Comparison of ENCODE assay signal across 10 cellular contexts in the genomic region with DNA sequence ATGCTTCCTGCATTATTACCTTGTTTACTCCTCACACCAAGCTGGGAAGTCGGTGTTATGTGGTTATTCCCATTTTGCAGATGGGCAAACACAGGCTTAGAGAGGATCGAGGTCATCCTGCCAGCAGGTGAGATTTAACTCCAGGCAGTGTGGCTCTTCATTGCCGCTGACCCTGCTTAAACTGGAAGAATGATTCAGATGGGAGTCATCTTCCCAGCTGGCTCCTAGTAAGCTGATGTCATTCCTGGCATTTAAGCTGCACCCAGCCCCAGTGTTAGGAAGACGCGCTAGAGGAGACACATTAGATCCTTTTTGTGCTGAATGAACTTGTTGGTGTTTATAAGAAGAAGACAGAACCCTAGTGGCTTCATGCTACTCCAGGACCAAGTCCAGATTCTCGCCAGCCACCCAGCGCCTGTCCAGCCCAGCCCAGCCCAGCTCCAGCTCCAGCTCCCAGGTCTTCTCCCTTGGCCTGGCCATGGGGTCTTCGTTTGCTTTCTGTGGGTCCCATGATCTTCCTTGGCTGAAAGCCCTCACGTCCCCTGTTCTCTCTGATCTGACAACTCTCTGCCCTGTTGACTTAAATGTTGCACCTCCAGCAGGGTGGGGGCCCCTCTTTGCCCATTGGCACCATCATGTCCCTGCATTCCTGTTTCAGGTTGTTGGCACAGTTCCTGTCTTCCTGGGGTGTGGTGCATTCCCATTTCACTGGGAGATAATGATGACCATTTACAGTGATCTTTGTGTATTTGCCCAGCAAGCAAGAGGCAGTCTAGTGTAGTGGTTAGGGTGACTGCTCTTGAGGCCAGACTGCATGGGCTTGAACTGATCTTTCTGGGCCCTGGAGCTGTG. TPM values are rescaled to one million over a fixed set of nuclear protein-coding genes. Genes with fewer than 3 reads are reported as not detected.
DNase-seq lines count a peak whose midpoint lies in the region; ATAC-seq and TF ChIP-seq lines count a peak whose summit lies in the region.
"Had no signal": no experiment of that assay in that cellular context is flagged by ENCODE, and none has a peak within 500 bp of the region (broad histone marks: within the 10 kb centered on the region; RNA-seq: fewer than 3 reads in every experiment).

No MANE protein-coding gene starts in this region.

- no peak overlapping the region; the same call in 1 of the 2 replicates for H2AFZ ChIP-seq in GM23248
- H2AFZ ChIP-seq: parathyroid adenoma had no signal

- peak overlapping the region; percentile 66 for H3K9ac ChIP-seq in GM23248
- H3K9ac ChIP-seq in colonic mucosa (ENCODE audit: low read depth in 2 of 2, low read length in 2 of 2) = peak overlapping the region in 1 of 2 donors; percentile 19
- H3K9ac ChIP-seq: parathyroid adenoma had no signal

- H3F3A ChIP-seq in GM23248 (ENCODE audit: insufficient read depth) = peaks cover 25% of the 10 kb centered on the region

- H3K4me3 ChIP-seq in GM23248 = peak overlapping the region; percentile 58
- H3K4me3 ChIP-seq in skin epidermis = no peak overlapping the region
- no peak overlapping the region for H3K4me3 ChIP-seq in colonic mucosa

- no peaks in the 10 kb centered on the region for H3K36me3 ChIP-seq in GM23248 (ENCODE audit: low read depth)
- no peaks in the 10 kb centered on the region for H3K36me3 ChIP-seq in colonic mucosa

- H3K79me2 ChIP-seq in GM23248 (ENCODE audit: insufficient read depth) = peaks cover 92% of the 10 kb centered on the region

- TF ChIP-seq CTCF in GM10248 (IDR thresholded peaks at IDR 0.05; ENCODE audit: control extremely low read depth, extremely low read depth, low read depth, missing control alignments) (no peak), colonic mucosa (IDR thresholded peaks at IDR 0.05) (no peak)

- H3K9me3 ChIP-seq in GM23248 (ENCODE audit: low read depth) (no peaks in the 10 kb centered on the region), colonic mucosa (no peaks in the 10 kb centered on the region)

- no peaks in the 10 kb centered on the region for H4K20me1 ChIP-seq in GM23248 (ENCODE audit: insufficient read depth)

- DNase-seq in GM23248 = peak; percentile 98
- peak; percentile 62 for DNase-seq in T1000 (lab: John Stamatoyannopoulos, UW)
- no peak for DNase-seq in Right ventricle myocardium superior
- no peak for DNase-seq in GM10248 (ENCODE audit: extremely low spot score)
- no peak for DNase-seq in colonic mucosa
- DNase-seq in medulla oblongata (ENCODE audit: extremely low spot score) = no peak
- no peak for DNase-seq in SKM-1 treated with dmso at 0.1 percent for 144 hours (lab: John Stamatoyannopoulos, UW; ENCODE audit: unreplicated experiment)

- H3K4me1 ChIP-seq in GM23248 (ENCODE audit: insufficient read depth) (peaks cover 18% of the 10 kb centered on the region), colonic mucosa (no peaks in the 10 kb centered on the region)
- H3K4me1 ChIP-seq: parathyroid adenoma had no signal

- H3K27me3 ChIP-seq in GM23248 (replicated peaks; ENCODE audit: insufficient read depth) (no peaks in the 10 kb centered on the region), colonic mucosa (no peaks in the 10 kb centered on the region)

- intact Hi-C loops in Right ventricle myocardium superior (cut with DNase I) (no loop called here), colonic mucosa (cut with DNase I) (no loop called here)

- H3K9me2 ChIP-seq in GM23248 (ENCODE audit: insufficient read depth) = no peaks in the 10 kb centered on the region

- in situ Hi-C loops in GM23248 (cut with MboI) = no loop called here

- WGBS in GM23248 (ENCODE audit: low coverage in 1 of 2, low lambda C conversion rate in 2 of 2, missing lambda C conversion rate in 2 of 2), 2 experiments = 10 to 11% methylated on average over 9 of the region's 9 CpGs

- peak overlapping the region; percentile 68 for H3K4me2 ChIP-seq in GM23248 (ENCODE audit: unreplicated experiment)

- POLR2A ChIA-PET in GM10248 (lab: Yijun Ruan, JAX) = interaction anchor here (1.1 to 4.1 kb wide), 2 partner anchors 10 to 11 kb away, joined by 3 to 25 read pairs; no protein-coding TSS in a partner anchor

- H3K27ac ChIP-seq in GM23248 (peak overlapping the region; percentile 90), skin epidermis (peak overlapping the region in 13 of 21 experiments; percentile 6 to 77 (median 55)), colonic mucosa (no peak overlapping the region)
- H3K27ac ChIP-seq: HL-60, parathyroid adenoma had no signal

- peak; percentile 78 for ATAC-seq in Right ventricle myocardium superior (ENCODE audit: poor library complexity)

- CTCF ChIA-PET in GM10248 (lab: Yijun Ruan, JAX) = interaction anchor here (0.8 to 1.0 kb wide), 2 partner anchors 9 to 45 kb away, joined by 3 read pairs; no protein-coding TSS in a partner anchor

RNA-seq across cellular contexts. Expression of a gene that starts 13.6 kb away (rescaled TPM):
- 141 and 143 TPM in 2 replicates for total RNA-seq in GM23248 (2014; rRNA removed; shearing (Covaris generic))
- polyA plus RNA-seq in GM23248 (2016; fragmentation: Nextera tagmentation; extraction: Ambion mirVana) = 52.6 and 53.2 TPM in 2 replicates
- total RNA-seq in Right ventricle myocardium superior (194 TPM), colonic mucosa (10 to 100 TPM in 1 of 2 donors, 1 to 10 TPM in 1; 4.5 to 11.4 TPM)

Comparison
In these comparisons a context has a peak if more than half of its experiments do, and no peak if none do; other contexts are left out.
1. DNase-seq: peak in GM23248 (single experiment) and T1000 (single experiment); none in Right ventricle myocardium superior (single experiment), GM10248 (single experiment), colonic mucosa (single experiment), medulla oblongata (single experiment) and SKM-1 treated with dmso at 0.1 percent for 144 hours (single experiment).
2. RNA of a gene that starts 13.6 kb away (total RNA-seq): 194 TPM in Right ventricle myocardium superior (single experiment) and 141 to 143 TPM in GM23248; 4.5 to 11.4 TPM in colonic mucosa; every median in the first group is over 10 times any median in the second.